Comparison of ENCODE assay signal across 1 cellular context in the genomic region with DNA sequence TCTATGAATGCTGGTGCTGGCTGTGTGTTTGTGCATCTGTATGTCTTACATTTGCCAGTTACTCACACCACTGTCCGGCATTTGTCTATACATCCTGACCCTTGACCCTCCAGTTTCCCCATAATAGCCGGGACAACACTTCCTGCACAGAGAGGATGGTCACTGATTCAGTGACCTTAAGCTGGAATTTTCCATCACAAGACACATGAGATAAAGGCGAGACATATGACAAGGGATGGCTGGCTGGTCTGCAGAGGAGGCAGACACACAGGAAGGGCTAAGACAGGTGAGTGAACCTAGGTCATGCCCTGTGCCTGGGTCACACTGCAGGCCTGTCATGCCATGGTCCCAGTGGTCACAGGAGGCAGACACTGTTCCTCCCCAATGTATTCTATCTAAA.
TF ChIP-seq lines count a peak whose summit lies in the region.
"Not testable (repeated sequence)": the region's sequence is repeated elsewhere in the genome, so short reads cannot be mapped to it uniquely, and the experiment has no call there.

No MANE protein-coding gene starts in this region.

TF ChIP-seq in HepG2, 621 proteins besides CTCF, POLR2A, EP300 and RAD21:
- TF ChIP-seq FOXP1 (IDR thresholded peaks at IDR 0.05); SOX13 (IDR thresholded peaks at IDR 0.05); GABPA (IDR thresholded peaks at IDR 0.05; ENCODE audit: low read depth, low read length): not testable (repeated sequence)
- peak; percentile 37; the same call in 1 of the 2 replicates for TF ChIP-seq FOXP1 (CRISPR knock-in tag; IDR thresholded peaks at IDR 0.05)
- TF ChIP-seq ZNF687 (CRISPR knock-in tag; IDR thresholded peaks at IDR 0.05): peak; percentile 41; the same call in 1 of the 2 replicates
- 0 out of 2 replicates have a peak, but pooled peaks have one; percentile 8 for TF ChIP-seq MED1 (CRISPR knock-in tag; IDR thresholded peaks at IDR 0.05)
- TF ChIP-seq SOX13 (CRISPR knock-in tag; conservative IDR thresholded peaks at IDR 0.05 in 1 of 2, IDR thresholded peaks at IDR 0.05 in 1 of 2): peak in 1 of 2 experiments; percentile 20; a peak in 1 of 4 replicates
- TF ChIP-seq ZNF18 (CRISPR knock-in tag; IDR thresholded peaks at IDR 0.05; ENCODE audit: insufficient replicate concordance): peak; percentile 37
- peak; percentile 67; the same call in 1 of the 2 replicates for TF ChIP-seq ELF3 (CRISPR knock-in tag; IDR thresholded peaks at IDR 0.05)
- TF ChIP-seq RXRA (CRISPR knock-in tag; IDR thresholded peaks at IDR 0.05): 0 out of 2 replicates have a peak, but pooled peaks have one; percentile 15
- peak; percentile 27; the same call in 1 of the 2 replicates for TF ChIP-seq RXRB (CRISPR knock-in tag; IDR thresholded peaks at IDR 0.05; ENCODE audit: borderline replicate concordance)
- 0 out of 2 replicates have a peak, but pooled peaks have one; percentile 14 for TF ChIP-seq ZMYM4 (CRISPR knock-in tag; IDR thresholded peaks at IDR 0.05)
- 0 out of 2 replicates have a peak, but pooled peaks have one; percentile 30 for TF ChIP-seq ZFP1 (CRISPR knock-in tag; IDR thresholded peaks at IDR 0.05)
- TF ChIP-seq GATAD2A (CRISPR knock-in tag; IDR thresholded peaks at IDR 0.05): peak; percentile 49; the same call in 1 of the 2 replicates
- peak; percentile 53; the same call in 1 of the 2 replicates for TF ChIP-seq ETV5 (CRISPR knock-in tag; IDR thresholded peaks at IDR 0.05; ENCODE audit: borderline replicate concordance)
- TF ChIP-seq NR2F1 (CRISPR knock-in tag; IDR thresholded peaks at IDR 0.05): peak in 1 of 2 experiments; percentile 47; a peak in 2 of 4 replicates
- 0 out of 2 replicates have a peak, but pooled peaks have one; percentile 24 for TF ChIP-seq FOXP4 (CRISPR knock-in tag; IDR thresholded peaks at IDR 0.05)
- TF ChIP-seq PHF21A (CRISPR knock-in tag; IDR thresholded peaks at IDR 0.05): peak; percentile 71
- TF ChIP-seq GFI1 (CRISPR knock-in tag; IDR thresholded peaks at IDR 0.05; ENCODE audit: borderline replicate concordance): peak; percentile 90
- TF ChIP-seq SAP130 (CRISPR knock-in tag; IDR thresholded peaks at IDR 0.05; ENCODE audit: low read depth): peak; percentile 64
- 0 out of 2 replicates have a peak, but pooled peaks have one; percentile 17 for TF ChIP-seq PAXIP1 (CRISPR knock-in tag; conservative IDR thresholded peaks at IDR 0.05)
- TF ChIP-seq, protein P1, sequence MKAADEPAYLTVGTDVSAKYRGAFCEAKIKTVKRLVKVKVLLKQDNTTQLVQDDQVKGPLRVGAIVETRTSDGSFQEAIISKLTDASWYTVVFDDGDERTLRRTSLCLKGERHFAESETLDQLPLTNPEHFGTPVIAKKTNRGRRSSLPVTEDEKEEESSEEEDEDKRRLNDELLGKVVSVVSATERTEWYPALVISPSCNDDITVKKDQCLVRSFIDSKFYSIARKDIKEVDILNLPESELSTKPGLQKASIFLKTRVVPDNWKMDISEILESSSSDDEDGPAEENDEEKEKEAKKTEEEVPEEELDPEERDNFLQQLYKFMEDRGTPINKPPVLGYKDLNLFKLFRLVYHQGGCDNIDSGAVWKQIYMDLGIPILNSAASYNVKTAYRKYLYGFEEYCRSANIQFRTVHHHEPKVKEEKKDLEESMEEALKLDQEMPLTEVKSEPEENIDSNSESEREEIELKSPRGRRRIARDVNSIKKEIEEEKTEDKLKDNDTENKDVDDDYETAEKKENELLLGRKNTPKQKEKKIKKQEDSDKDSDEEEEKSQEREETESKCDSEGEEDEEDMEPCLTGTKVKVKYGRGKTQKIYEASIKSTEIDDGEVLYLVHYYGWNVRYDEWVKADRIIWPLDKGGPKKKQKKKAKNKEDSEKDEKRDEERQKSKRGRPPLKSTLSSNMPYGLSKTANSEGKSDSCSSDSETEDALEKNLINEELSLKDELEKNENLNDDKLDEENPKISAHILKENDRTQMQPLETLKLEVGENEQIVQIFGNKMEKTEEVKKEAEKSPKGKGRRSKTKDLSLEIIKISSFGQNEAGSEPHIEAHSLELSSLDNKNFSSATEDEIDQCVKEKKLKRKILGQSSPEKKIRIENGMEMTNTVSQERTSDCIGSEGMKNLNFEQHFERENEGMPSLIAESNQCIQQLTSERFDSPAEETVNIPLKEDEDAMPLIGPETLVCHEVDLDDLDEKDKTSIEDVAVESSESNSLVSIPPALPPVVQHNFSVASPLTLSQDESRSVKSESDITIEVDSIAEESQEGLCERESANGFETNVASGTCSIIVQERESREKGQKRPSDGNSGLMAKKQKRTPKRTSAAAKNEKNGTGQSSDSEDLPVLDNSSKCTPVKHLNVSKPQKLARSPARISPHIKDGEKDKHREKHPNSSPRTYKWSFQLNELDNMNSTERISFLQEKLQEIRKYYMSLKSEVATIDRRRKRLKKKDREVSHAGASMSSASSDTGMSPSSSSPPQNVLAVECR (CRISPR knock-in tag; IDR thresholded peaks at IDR 0.05; ENCODE audit: borderline replicate concordance): peak; percentile 33; the same call in 1 of the 2 replicates
- peak; percentile 83 for TF ChIP-seq NR2C2 (CRISPR knock-in tag; IDR thresholded peaks at IDR 0.05; ENCODE audit: borderline replicate concordance)
- TF ChIP-seq NR2F6 (IDR thresholded peaks at IDR 0.05): peak; percentile 47
- TF ChIP-seq NR2F6 (CRISPR knock-in tag; IDR thresholded peaks at IDR 0.05): peak; percentile 89
- TF ChIP-seq HNF4A (CRISPR knock-in tag; IDR thresholded peaks at IDR 0.05): peak; percentile 57
- TF ChIP-seq ZBTB20 (CRISPR knock-in tag; IDR thresholded peaks at IDR 0.05; ENCODE audit: borderline replicate concordance, low read depth): peak; percentile 88
- TF ChIP-seq ZNF331 (CRISPR knock-in tag; IDR thresholded peaks at IDR 0.05): 0 out of 2 replicates have a peak, but pooled peaks have one; percentile 47
- TF ChIP-seq GABPA (CRISPR knock-in tag; IDR thresholded peaks at IDR 0.05; ENCODE audit: low read depth): 0 out of 2 replicates have a peak, but pooled peaks have one; percentile 30
